8 cellular contexts compared by ENCODE assay signal in genomic region chr7:100483101-100483727, GRCh38. TPM values are rescaled to one million over a fixed set of nuclear protein-coding genes. Genes with fewer than 3 reads are reported as not detected.
DNase-seq lines count a peak whose midpoint lies in the region; ATAC-seq and TF ChIP-seq lines count a peak whose summit lies in the region.

No MANE protein-coding gene starts in this region.

- peaks cover 22% of the 10 kb centered on the region for H3K4me1 ChIP-seq in lower lobe of right lung

- H3K36me3 ChIP-seq in GM06990 (ENCODE audit: control insufficient read depth, insufficient read depth, low read length) (no peaks in the 10 kb centered on the region), lower lobe of right lung (no peaks in the 10 kb centered on the region)

- H3K9me3 ChIP-seq in lower lobe of right lung, result no peaks in the 10 kb centered on the region

- DNase-seq in GM06990 (ENCODE audit: extremely low read depth, insufficient read length), result peak; percentile 82
- DNase-seq in HFF-Myc (ENCODE audit: extremely low read depth, low read depth), result no peak
- DNase-seq in NCI-H1930 (lab: John Stamatoyannopoulos, UW), result peak; percentile 70 to 84
- peak; percentile 84 for DNase-seq in activated CD4-positive, alpha-beta T cell treated with anti-CD3 and anti-CD28 coated beads, Interleukin-2, amount 50 U/mL, for 48 hours
- peak in 6 of 10 donors; percentile 50 to 85 (median 60) for DNase-seq in dorsolateral prefrontal cortex
- DNase-seq in lower lobe of right lung, result peak; percentile 81
- DNase-seq in stimulated activated CD4-positive, alpha-beta T cell treated with anti-CD3 and anti-CD28 coated beads, TNF-alpha, amount 100 ng/mL, for 24 hours (ENCODE audit: low read depth in 3 of 3), result peak; percentile 55 to 82 (median 65)
- no peak for DNase-seq in mesenteric fat pad (ENCODE audit: low spot score)

- H3K27ac ChIP-seq in dorsolateral prefrontal cortex, result peak overlapping the region in 57 of 59 donors; percentile 14 to 90 (median 77)
- H3K27ac ChIP-seq in lower lobe of right lung, result no peak overlapping the region

- H3K27me3 ChIP-seq in GM06990 (replicated peaks; ENCODE audit: control insufficient read depth, insufficient read depth, low read length), result no peaks in the 10 kb centered on the region
- no peaks in the 10 kb centered on the region for H3K27me3 ChIP-seq in dorsolateral prefrontal cortex
- H3K27me3 ChIP-seq in lower lobe of right lung (ENCODE audit: low read depth), result no peaks in the 10 kb centered on the region

- TF ChIP-seq CTCF in GM06990 (IDR thresholded peaks at IDR 0.05; ENCODE audit: insufficient read depth, low read length, poor library complexity, severe bottlenecking), result peak; percentile 65
- peak; percentile 73 for TF ChIP-seq CTCF in HFF-Myc (IDR thresholded peaks at IDR 0.05; ENCODE audit: low read depth, low read length, missing control alignments)
- peak; percentile 46 to 100 (median 89) for TF ChIP-seq CTCF in dorsolateral prefrontal cortex (IDR thresholded peaks at IDR 0.05 in 54 of 56, conservative IDR thresholded peaks at IDR 0.05 in 2 of 56; ENCODE audit: low read depth in 1 of 56, partially characterized antibody in 56 of 56)
- peak; percentile 79 for TF ChIP-seq CTCF in lower lobe of right lung (IDR thresholded peaks at IDR 0.05)

- H3K4me3 ChIP-seq in GM06990 (replicated peaks; ENCODE audit: low read depth, low read length) (peak overlapping the region; percentile 61), HFF-Myc (replicated peaks; ENCODE audit: low read depth, low read length) (peak overlapping the region; percentile 39), dorsolateral prefrontal cortex (peak overlapping the region; percentile 42 to 82 (median 66)), lower lobe of right lung (peak overlapping the region; percentile 63)

- intact Hi-C loops in dorsolateral prefrontal cortex (cut with DNase I) (loop anchor here (2.0 to 10.0 kb wide), 2 partner anchors 14 to 372 kb away; partner anchors contain the start of gene SLC12A9 (in 1 of the 2)), lower lobe of right lung (cut with DNase I) (no loop called here)

- ATAC-seq in lower lobe of right lung, result peak; percentile 72 to 85

RNA-seq across cellular contexts. Expression of gene NYAP1, which starts 0.5 kb away (rescaled TPM):
- 10 to 100 TPM; 19.9 to 89.5 (median 61.4) TPM for total RNA-seq in dorsolateral prefrontal cortex
- 1.1 TPM for total RNA-seq in lower lobe of right lung
- 1.2 TPM for total RNA-seq in mesenteric fat pad

RNA-seq across cellular contexts. Expression of gene TSC22D4, which starts 4.2 kb away (rescaled TPM):
- total RNA-seq in dorsolateral prefrontal cortex (100 to 1,000 TPM; 142 to 595 (median 270) TPM), lower lobe of right lung (53.6 TPM), mesenteric fat pad (42.4 TPM)

RNA-seq across cellular contexts. Expression of gene SPACDR, which starts 19.2 kb away (rescaled TPM):
- 10 to 100 TPM in 34 of 120 experiments, 1 to 10 TPM in 85, not detected in 1; 1.4 to 43.4 (median 7.0) TPM for total RNA-seq in dorsolateral prefrontal cortex
- total RNA-seq in lower lobe of right lung, result 1.7 TPM
- 0.96 TPM for total RNA-seq in mesenteric fat pad

RNA-seq across cellular contexts. Expression of gene PPP1R35, which starts 46.9 kb away (rescaled TPM):
- total RNA-seq in dorsolateral prefrontal cortex (10 to 100 TPM in 117 of 120 experiments, 1 to 10 TPM in 3; 6.8 to 26.4 (median 17.4) TPM), lower lobe of right lung (24.5 TPM), mesenteric fat pad (24.8 TPM)

RNA-seq across cellular contexts. Expression of gene MEPCE, which starts 53.6 kb away (rescaled TPM):
- 10 to 100 TPM; 29.2 to 57.4 (median 39.6) TPM for total RNA-seq in dorsolateral prefrontal cortex
- 36.3 TPM for total RNA-seq in lower lobe of right lung
- total RNA-seq in mesenteric fat pad, result 25.9 TPM

Comparison
In these comparisons a context has a peak if more than half of its experiments do, and no peak if none do; other contexts are left out.
1. DNase-seq: peak in GM06990 (single experiment), NCI-H1930 (2 of 2), activated CD4-positive, alpha-beta T cell treated with anti-CD3 and anti-CD28 coated beads, Interleukin-2, amount 50 U/mL, for 48 hours (2 of 2), dorsolateral prefrontal cortex (6 of 10), lower lobe of right lung (single experiment) and stimulated activated CD4-positive, alpha-beta T cell treated with anti-CD3 and anti-CD28 coated beads, TNF-alpha, amount 100 ng/mL, for 24 hours (3 of 3); none in HFF-Myc (single experiment) and mesenteric fat pad (single experiment).
2. Peak in every context shown above with its lines, with median percentiles within 50 percentile points of each other: H3K4me3 ChIP-seq and CTCF ChIP-seq.